ENCODE assay signal across 16 cellular contexts in genomic region chr2:197327073-197327775, GRCh38. TPM values are rescaled to one million over a fixed set of nuclear protein-coding genes. Genes with fewer than 3 reads are reported as not detected.
DNase-seq lines count a peak whose midpoint lies in the region; ATAC-seq and TF ChIP-seq lines count a peak whose summit lies in the region.
"Had no signal": no experiment of that assay in that cellular context is flagged by ENCODE, and none has a peak within 500 bp of the region (broad histone marks: within the 10 kb centered on the region; RNA-seq: fewer than 3 reads in every experiment).

No MANE protein-coding gene starts in this region.

- POLR2A ChIA-PET in SK-N-SH (lab: Yijun Ruan, JAX) = no interaction called here
- POLR2A ChIA-PET in CD8-positive, alpha-beta T cell (lab: Charles Lee) = interaction anchor here (1.1 to 2.3 kb wide), 7 partner anchors 13 to 185 kb away, joined by 3 to 10 read pairs (median 3); partner anchors contain the start of gene ANKRD44

- no peaks in the 10 kb centered on the region for H3K9me3 Mint-ChIP-seq in CD8-positive, alpha-beta T cell
- H3K9me3 Mint-ChIP-seq: neural crest cell, type B pancreatic cell had no signal

- ATAC-seq in SK-N-SH treated with all-trans-retinoic acid at 6 μM for 48 hours (no peak), T-helper 17 cell (no peak), right lobe of liver (no peak)
- ATAC-seq in CD8-positive, alpha-beta T cell = no peak

- H3K9me3 ChIP-seq in SK-N-SH (no peaks in the 10 kb centered on the region), T-helper 17 cell (ENCODE audit: control insufficient read depth, low read length, poor library complexity, severe bottlenecking) (no peaks in the 10 kb centered on the region), right lobe of liver (no peaks in the 10 kb centered on the region)
- no peaks in the 10 kb centered on the region for H3K9me3 ChIP-seq in CD8-positive, alpha-beta T cell (ENCODE audit: low read length)
- H3K9me3 ChIP-seq: colonic mucosa had no signal

- no peaks in the 10 kb centered on the region for H3F3A ChIP-seq in SK-N-SH (replicated peaks; ENCODE audit: insufficient read depth)

- H3K4me3 ChIP-seq in SK-N-SH (ENCODE audit: low read depth in 2 of 2, low read length in 1 of 2) (no peak overlapping the region), right lobe of liver (no peak overlapping the region)
- no peak overlapping the region for H3K4me3 ChIP-seq in CD8-positive, alpha-beta T cell (ENCODE audit: low read depth, low read length)
- H3K4me3 ChIP-seq: BLaER1 treated with 17β-estradiol and CSF1 and Interleukin-3, amounts not matched to agents 10 nM and 100 nM; colonic mucosa had no signal

- no peaks in the 10 kb centered on the region for H3K9me2 ChIP-seq in SK-N-SH

- H4K20me1 ChIP-seq in SK-N-SH (ENCODE audit: insufficient read depth) = no peaks in the 10 kb centered on the region
- H4K20me1 ChIP-seq: BLaER1 treated with 17β-estradiol and CSF1 and Interleukin-3, amounts not matched to agents 10 nM and 100 nM had no signal

- peak overlapping the region; percentile 66 for H3K4me3 Mint-ChIP-seq in CD8-positive, alpha-beta T cell
- peak overlapping the region; percentile 52 for H3K4me3 Mint-ChIP-seq in T-helper 17 cell
- H3K4me3 Mint-ChIP-seq: neural crest cell, type B pancreatic cell had no signal

- TF ChIP-seq EP300 in SK-N-SH (IDR thresholded peaks at IDR 0.05; ENCODE audit: borderline replicate concordance in 1 of 2, low read depth in 1 of 2, low read length in 1 of 2) = no peak

- TF ChIP-seq RAD21 in SK-N-SH (IDR thresholded peaks at IDR 0.05; ENCODE audit: low read length) = no peak

- peak overlapping the region in 1 of 2 experiments; percentile 51; a peak in 2 of 4 replicates for H3K27ac ChIP-seq in SK-N-SH (ENCODE audit: low read depth in 2 of 2, low read length in 1 of 2)
- H3K27ac ChIP-seq in CD8-positive, alpha-beta T cell (ENCODE audit: low read depth, low read length) = peak overlapping the region; percentile 3
- H3K27ac ChIP-seq in right lobe of liver = no peak overlapping the region
- H3K27ac ChIP-seq: BLaER1 treated with 17β-estradiol and CSF1 and Interleukin-3, amounts not matched to agents 10 nM and 100 nM; colonic mucosa had no signal

- no peaks in the 10 kb centered on the region for H3K36me3 Mint-ChIP-seq in CD8-positive, alpha-beta T cell
- H3K36me3 Mint-ChIP-seq in T-helper 17 cell (ENCODE audit: low read depth) = no peaks in the 10 kb centered on the region
- H3K36me3 Mint-ChIP-seq: type B pancreatic cell had no signal

- H2AFZ ChIP-seq in SK-N-SH (ENCODE audit: low read depth) = peak overlapping the region; percentile 1; the same call in 1 of the 2 replicates

- CTCF ChIA-PET in SK-N-SH (lab: Yijun Ruan, JAX) = interaction anchor here (1.1 kb wide), 1 partner anchor 19 kb away, joined by 3 read pairs; no protein-coding TSS in a partner anchor
- CTCF ChIA-PET in CD8-positive, alpha-beta T cell (lab: Charles Lee) = interaction anchor here (0.6 to 2.6 kb wide), 14 partner anchors 10 to 214 kb away, joined by 3 to 16 read pairs (median 5); no protein-coding TSS in a partner anchor

- intact Hi-C loops in CD8-positive, alpha-beta T cell (cut with DNase I, micrococcal nuclease) = no loop called here
- intact Hi-C loops in right lobe of liver (cut with DNase I) = no loop called here

- H3K36me3 ChIP-seq in SK-N-SH (replicated peaks in 1 of 2; ENCODE audit: control insufficient read depth in 1 of 2, insufficient read depth in 2 of 2, low read length in 1 of 2) = no peaks in the 10 kb centered on the region
- H3K36me3 ChIP-seq in CD8-positive, alpha-beta T cell (ENCODE audit: insufficient read depth, low read length) = no peaks in the 10 kb centered on the region
- H3K36me3 ChIP-seq in right lobe of liver = no peaks in the 10 kb centered on the region
- H3K36me3 ChIP-seq: BLaER1 treated with 17β-estradiol and CSF1 and Interleukin-3, amounts not matched to agents 10 nM and 100 nM; colonic mucosa had no signal

- H3K27me3 ChIP-seq in SK-N-SH (ENCODE audit: insufficient read depth) (no peaks in the 10 kb centered on the region), right lobe of liver (no peaks in the 10 kb centered on the region)
- no peaks in the 10 kb centered on the region for H3K27me3 ChIP-seq in CD8-positive, alpha-beta T cell (ENCODE audit: insufficient read depth, low read length)
- H3K27me3 ChIP-seq: BLaER1 treated with 17β-estradiol and CSF1 and Interleukin-3, amounts not matched to agents 10 nM and 100 nM; colonic mucosa had no signal

- H3K4me1 ChIP-seq in SK-N-SH (ENCODE audit: control insufficient read depth in 1 of 2, insufficient read depth in 2 of 2, low read depth in 1 of 2, low read length in 1 of 2) (peaks cover 0 to 4% of the 10 kb centered on the region in 2 experiments; a peak in 1 of 4 replicates), right lobe of liver (no peaks in the 10 kb centered on the region)
- peaks cover 71% of the 10 kb centered on the region for H3K4me1 ChIP-seq in CD8-positive, alpha-beta T cell (ENCODE audit: insufficient read depth, low read length)
- H3K4me1 ChIP-seq: colonic mucosa had no signal

- no peak for TF ChIP-seq POLR2A in right lobe of liver (IDR thresholded peaks at IDR 0.05)

- H3K4me1 Mint-ChIP-seq in CD8-positive, alpha-beta T cell (ENCODE audit: low read depth) = peaks cover 60% of the 10 kb centered on the region
- H3K4me1 Mint-ChIP-seq in T-helper 17 cell = peaks cover 44% of the 10 kb centered on the region
- H3K4me1 Mint-ChIP-seq: neural crest cell had no signal

- H3K9ac ChIP-seq in SK-N-SH = no peak overlapping the region
- H3K9ac ChIP-seq: BLaER1 treated with 17β-estradiol and CSF1 and Interleukin-3, amounts not matched to agents 10 nM and 100 nM had no signal

- no peak overlapping the region for H3K4me2 ChIP-seq in SK-N-SH

- no peaks in the 10 kb centered on the region for H3K79me2 ChIP-seq in SK-N-SH (ENCODE audit: insufficient read depth)

- 92% methylated on average over 3 of the region's 3 CpGs for WGBS in SK-N-SH (ENCODE audit: low lambda C conversion rate)
- WGBS in right lobe of liver (ENCODE audit: insufficient coverage, low coverage, low lambda C conversion rate, missing lambda C conversion rate) = 62% methylated on average over 3 of the region's 3 CpGs

- no peak for TF ChIP-seq CTCF in SK-N-SH (IDR thresholded peaks at IDR 0.05)
- TF ChIP-seq CTCF in CD8-positive, alpha-beta T cell (IDR thresholded peaks at IDR 0.05) = no peak
- no peak for TF ChIP-seq CTCF in right lobe of liver (IDR thresholded peaks at IDR 0.05)

- H3K27me3 Mint-ChIP-seq in CD8-positive, alpha-beta T cell (ENCODE audit: low read depth) = no peaks in the 10 kb centered on the region
- H3K27me3 Mint-ChIP-seq in T-helper 17 cell = no peaks in the 10 kb centered on the region

- DNase-seq in SK-N-SH (no peak), T-helper 17 cell (no peak), fibroblast of gingiva (ENCODE audit: low read depth) (peak; percentile 48), right lobe of liver (no peak), NCI-H187 (lab: John Stamatoyannopoulos, UW) (no peak), GDM1 (lab: John Stamatoyannopoulos, UW) (no peak)
- no peak for DNase-seq in CD8-positive, alpha-beta T cell
- DNase-seq: colonic mucosa, DMS79 treated with DMSO at 0.1 percent for 48 hours, hypothalamus, mesenchymal stem cell, NCI-H345 had no signal

- H3K27ac Mint-ChIP-seq in CD8-positive, alpha-beta T cell = peak overlapping the region; percentile 81
- peak overlapping the region; percentile 69 for H3K27ac Mint-ChIP-seq in T-helper 17 cell
- H3K27ac Mint-ChIP-seq: type B pancreatic cell had no signal

TF ChIP-seq in SK-N-SH, 30 proteins besides CTCF, POLR2A, EP300 and RAD21 (continues in another document):
- no peak for TF ChIP-seq ZBTB33 (IDR thresholded peaks at IDR 0.05; ENCODE audit: borderline replicate concordance, low read depth)

TF ChIP-seq in SK-N-SH treated with all-trans-retinoic acid at 6 μM for 48 hours, 23 proteins besides CTCF, POLR2A, EP300 and RAD21 (continues in another document):
- TF ChIP-seq CSRNP3 (CRISPR knock-in tag; IDR thresholded peaks at IDR 0.05) (no peak), RARB (CRISPR knock-in tag; IDR thresholded peaks at IDR 0.05) (no peak), ZC3H10 (CRISPR knock-in tag; IDR thresholded peaks at IDR 0.05) (no peak), ZNF8 (CRISPR knock-in tag; IDR thresholded peaks at IDR 0.05) (no peak), OSR1 (CRISPR knock-in tag; IDR thresholded peaks at IDR 0.05) (no peak), ESRRG (CRISPR knock-in tag; IDR thresholded peaks at IDR 0.05) (no peak), ISL1 (CRISPR knock-in tag; IDR thresholded peaks at IDR 0.05) (no peak), ZNF70 (CRISPR knock-in tag; IDR thresholded peaks at IDR 0.05) (no peak), PATZ1 (CRISPR knock-in tag; IDR thresholded peaks at IDR 0.05; ENCODE audit: borderline replicate concordance) (no peak)

RNA-seq across cellular contexts. Expression of gene ANKRD44, which starts 16.6 kb away (rescaled TPM):
- 12.3 and 12.5 TPM in 2 replicates for polyA plus RNA-seq in SK-N-SH (2012; rRNA removed)
- polyA plus RNA-seq in SK-N-SH (2012; cell fraction: cytosol; rRNA removed) = 6.8 and 7.0 TPM in 2 replicates
- polyA plus RNA-seq in SK-N-SH (2012; cell fraction: nucleus; rRNA removed) = 23.4 and 77.4 TPM in 2 replicates
- 100 to 1,000 TPM; 113 to 115 TPM for total RNA-seq in CD8-positive, alpha-beta T cell
- total RNA-seq in T-helper 17 cell (100 to 1,000 TPM; 232 to 246 TPM), right lobe of liver (10 to 100 TPM in 4 of 6 experiments, 1 to 10 TPM in 2; 7.9 to 19.5 (median 13.3) TPM)

Comparison
In these comparisons a context has a peak if more than half of its experiments do, and no peak if none do; other contexts are left out.
1. RNA of gene ANKRD44, which starts 16.6 kb away (total RNA-seq): 232 to 246 TPM in T-helper 17 cell and 113 to 115 TPM in CD8-positive, alpha-beta T cell; 7.9 to 19.5 TPM in right lobe of liver; every median in the first group is over 4 times any median in the second.